Comparison of ENCODE assay signal across 1 cellular context in genomic region chr3:187777331-187778046, GRCh38.
TF ChIP-seq lines count a peak whose summit lies in the region.

No MANE protein-coding gene starts in this region.

TF ChIP-seq in GM23338, 12 proteins besides CTCF, POLR2A, EP300 and RAD21 (continued from another document):
- TF ChIP-seq REST (IDR thresholded peaks at IDR 0.05; ENCODE audit: unreplicated experiment), result no peak
- no peak for TF ChIP-seq CREB1 (CRISPR knock-in tag; IDR thresholded peaks at IDR 0.05; ENCODE audit: low read depth)
- no peak for TF ChIP-seq EZH2 (IDR thresholded peaks at IDR 0.05; ENCODE audit: low read depth, unreplicated experiment)
- TF ChIP-seq POLR2AphosphoS5 (IDR thresholded peaks at IDR 0.05; ENCODE audit: low read depth), result no peak
